Comparison of ENCODE assay signal across 33 cellular contexts in the genomic region with DNA sequence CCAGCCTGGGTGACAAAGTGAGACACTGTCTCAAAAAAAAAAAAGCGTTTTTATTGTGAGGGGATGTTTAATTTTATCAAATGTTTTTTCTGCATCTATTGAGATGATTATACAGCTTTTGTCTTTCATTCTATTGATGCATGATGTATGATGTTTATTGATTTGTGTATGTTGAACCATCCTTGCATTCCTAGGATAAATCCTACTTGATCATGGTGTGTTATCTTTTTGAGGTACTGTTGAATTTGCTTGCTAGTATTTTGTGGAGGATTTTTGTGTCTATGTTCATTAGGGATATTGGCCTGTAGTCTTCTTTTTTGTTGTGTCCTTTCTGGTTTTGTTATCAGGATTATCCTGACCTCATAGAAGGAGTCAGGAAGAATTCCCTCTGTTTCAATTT. TPM values are rescaled to one million over a fixed set of nuclear protein-coding genes. Genes with fewer than 3 reads are reported as not detected.
"Had no signal": no experiment of that assay in that cellular context is flagged by ENCODE, and none has a peak within 500 bp of the region (broad histone marks: within the 10 kb centered on the region; RNA-seq: fewer than 3 reads in every experiment).

No MANE protein-coding gene starts in this region.

- H3K4me1 Mint-ChIP-seq: stimulated activated effector memory CD8-positive, alpha-beta T cell treated with anti-CD3 and anti-CD28 coated beads, Interleukin-12 subunit alpha, Interleukin-12 subunit beta, amount 100 ng/mL, for 72 hours; stimulated activated memory B cell treated with anti-CD40 and anti-IgM and Interleukin-4, amounts not matched to agents 10 μg/mL and 1 μg/mL and 100 μg/mL, for 72 hours; stimulated activated naive B cell treated with anti-CD40 and anti-IgM and Interleukin-4, amounts not matched to agents 10 μg/mL and 1 μg/mL and 100 μg/mL, for 72 hours; stimulated activated naive CD8-positive, alpha-beta T cell treated with anti-CD3 and anti-CD28 coated beads, Interleukin-15, amount 100 ng/mL, for 72 hours had no signal

- H3K27ac ChIP-seq: stomach, suprapubic skin, testis, thoracic aorta, thyroid gland, tibial artery, tibial nerve, transverse colon, upper lobe of left lung, upper lobe of right lung, uterus, vagina had no signal

- FAIRE-seq: urothelium cell line had no signal

- DNase-seq: stimulated activated CD4-positive, alpha-beta T cell treated with anti-CD3 and anti-CD28 coated beads, Interleukin-2, amount 100 ng/mL, for 48 hours; stimulated activated CD4-positive, alpha-beta T cell treated with anti-CD3 and anti-CD28 coated beads, Interleukin-4, amount 100 ng/mL, for 1 hour; stimulated activated CD4-positive, alpha-beta T cell treated with anti-CD3 and anti-CD28 coated beads, Interleukin-4, amount 100 ng/mL, for 24 hours; stimulated activated CD4-positive, alpha-beta T cell treated with anti-CD3 and anti-CD28 coated beads, Interleukin-4, amount 100 ng/mL, for 4 hours; stimulated activated CD8-positive, alpha-beta memory T cell treated with anti-CD3 and anti-CD28 coated beads, Interleukin-4, amount 100 ng/mL, for 48 hours; stimulated activated naive B cell treated with anti-CD40 and anti-IgM and Interleukin-4, amounts not matched to agents 10 μg/mL and 1 μg/mL and 100 μg/mL, for 72 hours; stimulated activated naive CD4-positive, alpha-beta T cell; stimulated activated naive CD4-positive, alpha-beta T cell treated with Interleukin-2 at 50 U/mL for 16 hours; stimulated activated naive CD8-positive, alpha-beta T cell treated with anti-CD3 and anti-CD28 coated beads, Interleukin-15, amount 100 ng/mL, for 72 hours; stimulated activated naive CD8-positive, alpha-beta T cell treated with anti-CD3 and anti-CD28 coated beads, Interleukin-15, Interleukin-2, amounts not matched to agents 100 U/mL and 50 U/mL, for 24 hours; stomach; substantia nigra; testis; thyroid gland; tibial artery; transverse colon; trophoblast cell; upper lobe of left lung; upper lobe of right lung; uterus had no signal

- H3K4me1 ChIP-seq: stomach, suprapubic skin, testis, thyroid gland, tibial artery, tibial nerve, transverse colon, upper lobe of left lung, upper lobe of right lung, uterus, vagina had no signal

- H3K4me3 Mint-ChIP-seq: stimulated activated effector memory CD8-positive, alpha-beta T cell treated with anti-CD3 and anti-CD28 coated beads, Interleukin-12 subunit alpha, Interleukin-12 subunit beta, amount 100 ng/mL, for 72 hours; stimulated activated memory B cell treated with anti-CD40 and anti-IgM and Interleukin-4, amounts not matched to agents 10 μg/mL and 1 μg/mL and 100 μg/mL, for 72 hours; stimulated activated naive B cell treated with anti-CD40 and anti-IgM and Interleukin-4, amounts not matched to agents 10 μg/mL and 1 μg/mL and 100 μg/mL, for 72 hours; stimulated activated naive CD8-positive, alpha-beta T cell treated with anti-CD3 and anti-CD28 coated beads, Interleukin-15, amount 100 ng/mL, for 72 hours; stimulated activated naive CD8-positive, alpha-beta T cell treated with anti-CD3 and anti-CD28 coated beads, Interleukin-15, Interleukin-2, amounts not matched to agents 100 ng/mL and 50 ng/mL, for 24 hours; type B pancreatic cell had no signal

- H3K9me3 ChIP-seq: testis, thyroid gland, vagina had no signal

- H3K27me3 ChIP-seq: stomach, suprapubic skin, testis, thyroid gland, tibial artery, tibial nerve, transverse colon, upper lobe of left lung, upper lobe of right lung, uterus, vagina had no signal

- ATAC-seq: stimulated activated effector memory CD8-positive, alpha-beta T cell treated with anti-CD3 and anti-CD28 coated beads, Interleukin-12 subunit alpha, Interleukin-12 subunit beta, amount 100 ng/mL, for 72 hours; stimulated activated memory B cell treated with anti-CD40 and anti-IgM and Interleukin-4, amounts not matched to agents 10 μg/mL and 1 μg/mL and 100 μg/mL, for 72 hours; stimulated activated naive B cell treated with anti-CD40 and anti-IgM and Interleukin-4, amounts not matched to agents 10 μg/mL and 1 μg/mL and 100 μg/mL, for 72 hours; stimulated activated naive CD8-positive, alpha-beta T cell treated with anti-CD3 and anti-CD28 coated beads, Interleukin-15, amount 100 ng/mL, for 72 hours; stimulated activated naive CD8-positive, alpha-beta T cell treated with anti-CD3 and anti-CD28 coated beads, Interleukin-15, Interleukin-2, amounts not matched to agents 100 U/mL and 50 U/mL, for 24 hours; upper lobe of right lung had no signal

- H3K36me3 ChIP-seq: stomach, suprapubic skin, thoracic aorta, thyroid gland, tibial artery, tibial nerve, transverse colon, upper lobe of left lung, upper lobe of right lung, uterus, vagina had no signal

- H3K36me3 Mint-ChIP-seq: stimulated activated effector memory CD8-positive, alpha-beta T cell treated with anti-CD3 and anti-CD28 coated beads, Interleukin-12 subunit alpha, Interleukin-12 subunit beta, amount 100 ng/mL, for 72 hours; type B pancreatic cell had no signal

- H3K27ac Mint-ChIP-seq: stimulated activated effector memory CD8-positive, alpha-beta T cell treated with anti-CD3 and anti-CD28 coated beads, Interleukin-12 subunit alpha, Interleukin-12 subunit beta, amount 100 ng/mL, for 72 hours; stimulated activated memory B cell treated with anti-CD40 and anti-IgM and Interleukin-4, amounts not matched to agents 10 μg/mL and 1 μg/mL and 100 μg/mL, for 72 hours; stimulated activated naive B cell treated with anti-CD40 and anti-IgM and Interleukin-4, amounts not matched to agents 10 μg/mL and 1 μg/mL and 100 μg/mL, for 72 hours; stimulated activated naive CD8-positive, alpha-beta T cell treated with anti-CD3 and anti-CD28 coated beads, Interleukin-15, amount 100 ng/mL, for 72 hours; stimulated activated naive CD8-positive, alpha-beta T cell treated with anti-CD3 and anti-CD28 coated beads, Interleukin-15, Interleukin-2, amounts not matched to agents 100 ng/mL and 50 ng/mL, for 24 hours; type B pancreatic cell had no signal

- H3K27me3 Mint-ChIP-seq: type B pancreatic cell had no signal

- H3K4me3 ChIP-seq: stomach, suprapubic skin, testis, thoracic aorta, thyroid gland, tibial artery, tibial nerve, transverse colon, upper lobe of left lung, upper lobe of right lung, uterus, vagina had no signal

RNA-seq across cellular contexts. Expression of a gene that starts 22.3 kb away (rescaled TPM):
- total RNA-seq: subcutaneous adipose tissue, suprapubic skin, temporal lobe, testis, thoracic aorta, thyroid gland, tibial nerve, ureter, urinary bladder, uterus, vagina had no signal
- polyA plus RNA-seq: stomach, urinary bladder had no signal
